In the genomic region with DNA sequence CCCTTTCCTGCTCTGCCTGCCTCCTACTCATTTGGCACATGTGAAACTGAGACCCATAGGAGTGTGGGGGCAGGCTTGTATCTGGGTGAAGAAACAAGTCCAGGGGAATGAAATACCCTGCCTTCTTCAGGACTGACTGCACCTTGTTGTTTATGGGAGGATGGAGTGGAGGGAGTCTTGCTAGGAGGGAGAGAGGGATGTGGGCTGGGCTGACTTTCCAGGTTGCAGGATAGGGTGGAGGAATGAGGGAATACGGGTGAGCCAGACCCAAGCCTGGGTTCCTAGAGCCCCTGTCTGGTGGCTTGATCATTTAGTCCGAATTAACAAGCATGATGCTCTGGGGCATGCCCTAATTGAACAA, we compare ENCODE assay signal across 8 cellular contexts. TPM values are rescaled to one million over a fixed set of nuclear protein-coding genes. Genes with fewer than 3 reads are reported as not detected.
DNase-seq lines count a peak whose midpoint lies in the region; ATAC-seq and TF ChIP-seq lines count a peak whose summit lies in the region.

No MANE protein-coding gene starts in this region.

- H3K9me3 Mint-ChIP-seq in activated T-cell treated with anti-CD3 and anti-CD28 coated beads, Interleukin-2, amount 50 U/mL, for 4 hours = no peaks in the 10 kb centered on the region

- intact Hi-C loops in transverse colon (cut with DNase I; ENCODE audit: low total_unique reads) = no loop called here

- ATAC-seq in activated T-cell treated with anti-CD3 and anti-CD28 coated beads, Interleukin-2, amount 50 U/mL, for 4 hours = no peak
- ATAC-seq in lung (ENCODE audit: insufficient read depth, low FRiP score) (no peak), HG02870 (IDR thresholded peaks at IDR 0.05; ENCODE audit: unreplicated experiment) (no peak)

- peak overlapping the region; percentile 55 to 80 for H3K27ac ChIP-seq in lung (ENCODE audit: low read depth in 1 of 2, low read length in 1 of 2)
- H3K27ac ChIP-seq in transverse colon = peak overlapping the region; percentile 91 to 96 (median 93)

- WGBS in lung, 2 donors = 60 to 69% methylated on average over 2 of the region's 2 CpGs
- 28 to 38% methylated on average over 2 of the region's 2 CpGs for WGBS in transverse colon (ENCODE audit: low coverage in 1 of 2), 2 donors

- no peaks in the 10 kb centered on the region for H3K36me3 Mint-ChIP-seq in activated T-cell treated with anti-CD3 and anti-CD28 coated beads, Interleukin-2, amount 50 U/mL, for 4 hours (ENCODE audit: insufficient read depth)

- in situ Hi-C loops in astrocyte of the cerebellum (cut with HindIII; ENCODE audit: low sequenced_read_pairs) = no loop called here
- in situ Hi-C loops in transverse colon (cut with MboI; ENCODE audit: low pct_ligation_motif_present in 1 of 4, low pct_unique_long_range_greater_than_20kb in 1 of 4, low sequenced_read_pairs in 3 of 4) = no loop called here

- H3K4me1 Mint-ChIP-seq in activated T-cell treated with anti-CD3 and anti-CD28 coated beads, Interleukin-2, amount 50 U/mL, for 4 hours (ENCODE audit: low read depth) = peaks cover 44% of the 10 kb centered on the region

- TF ChIP-seq EP300 in transverse colon (IDR thresholded peaks at IDR 0.05; ENCODE audit: low read depth) = no peak

- no peaks in the 10 kb centered on the region for H3K36me3 ChIP-seq in lung (ENCODE audit: control insufficient read depth in 2 of 2, insufficient read depth in 2 of 2, low read length in 2 of 2)
- H3K36me3 ChIP-seq in transverse colon = no peaks in the 10 kb centered on the region

- no peak for DNase-seq in activated T-cell treated with anti-CD3 and anti-CD28 coated beads, Interleukin-2, amount 50 U/mL, for 4 hours
- no peak for DNase-seq in activated T-cell treated with anti-CD3 and anti-CD28 coated beads, Interleukin-2, amount 50 U/mL, for 1 hour
- DNase-seq in astrocyte of the cerebellum (ENCODE audit: low read depth) (no peak), lung (ENCODE audit: low spot score) (no peak), transverse colon (no peak), NCI-H146 (lab: John Stamatoyannopoulos, UW) (no peak), NK-92 (lab: John Stamatoyannopoulos, UW; ENCODE audit: unreplicated experiment) (no peak)

- peaks cover 52% of the 10 kb centered on the region for H3K27me3 Mint-ChIP-seq in activated T-cell treated with anti-CD3 and anti-CD28 coated beads, Interleukin-2, amount 50 U/mL, for 4 hours (ENCODE audit: low read depth)

- peak overlapping the region; percentile 29 for H3K4me3 Mint-ChIP-seq in activated T-cell treated with anti-CD3 and anti-CD28 coated beads, Interleukin-2, amount 50 U/mL, for 4 hours

- H3K27me3 ChIP-seq in lung (ENCODE audit: control insufficient read depth, insufficient read depth) (no peaks in the 10 kb centered on the region), transverse colon (no peaks in the 10 kb centered on the region)

- H3K9me3 ChIP-seq in lung (ENCODE audit: control insufficient read depth in 2 of 2, insufficient read depth in 1 of 2, low read length in 1 of 2) (no peaks in the 10 kb centered on the region), transverse colon (no peaks in the 10 kb centered on the region)

- TF ChIP-seq CTCF in astrocyte of the cerebellum (IDR thresholded peaks at IDR 0.05; ENCODE audit: low read depth, low read length, missing control alignments) = no peak
- no peak for TF ChIP-seq CTCF in lung (IDR thresholded peaks at IDR 0.05; ENCODE audit: control extremely low read depth, extremely low read depth)
- TF ChIP-seq CTCF in transverse colon (IDR thresholded peaks at IDR 0.05) = no peak

- peaks cover 8 to 42% of the 10 kb centered on the region in 2 donors for H3K4me1 ChIP-seq in lung (ENCODE audit: control insufficient read depth in 2 of 2, insufficient read depth in 2 of 2, low read length in 2 of 2)
- H3K4me1 ChIP-seq in transverse colon = peaks cover 44 to 84% (median 82%) of the 10 kb centered on the region in 4 donors

- no peak for TF ChIP-seq POLR2A in transverse colon (IDR thresholded peaks at IDR 0.05)

- H3K4me3 ChIP-seq in astrocyte of the cerebellum (ENCODE audit: low read depth, low read length) = peak overlapping the region; percentile 90
- H3K4me3 ChIP-seq in lung = no peak overlapping the region
- H3K4me3 ChIP-seq in transverse colon = peak overlapping the region in 1 of 4 donors; percentile 91

RNA-seq across cellular contexts. Expression of a gene that starts 3.3 kb away (rescaled TPM):
- 1 to 10 TPM; 1.2 to 3.3 (median 1.4) TPM for total RNA-seq in activated T-cell treated with anti-CD3 and anti-CD28 coated beads, Interleukin-2, amount 50 U/mL, for 4 hours
- 10 to 100 TPM; 26.5 to 39.8 TPM for total RNA-seq in lung
- polyA plus RNA-seq in lung = 10 to 100 TPM; 20.7 to 23.5 TPM
- 10 to 100 TPM; 26.5 to 50.7 (median 36.2) TPM for total RNA-seq in transverse colon

Comparison
In these comparisons a context has a peak if more than half of its experiments do, and no peak if none do; other contexts are left out.
1. RNA of a gene that starts 3.3 kb away (total RNA-seq): 26.5 to 39.8 TPM in lung and 26.5 to 50.7 TPM in transverse colon; 1.2 to 3.3 TPM in activated T-cell treated with anti-CD3 and anti-CD28 coated beads, Interleukin-2, amount 50 U/mL, for 4 hours; every median in the first group is over 4 times any median in the second.